Comparison of ENCODE assay signal across 27 cellular contexts in genomic region chr14:50998612-50999011, GRCh38. TPM values are rescaled to one million over a fixed set of nuclear protein-coding genes. Genes with fewer than 3 reads are reported as not detected.
"Had no signal": no experiment of that assay in that cellular context is flagged by ENCODE, and none has a peak within 500 bp of the region (broad histone marks: within the 10 kb centered on the region; RNA-seq: fewer than 3 reads in every experiment).

No MANE protein-coding gene starts in this region.

- H3K27me3 ChIP-seq: brain microvascular endothelial cell, cardiac muscle cell, MG63 had no signal

- H3K36me3 ChIP-seq: brain microvascular endothelial cell, cardiac muscle cell, MG63 had no signal

- H2AFZ ChIP-seq: PC-9 had no signal

- ATAC-seq: activated T-helper 17 cell treated with anti-CD3 and anti-CD28 coated beads, Interleukin-2, amount 50 U/mL, for 72 hours; T-helper 17 cell had no signal

- H3K27ac ChIP-seq: brain microvascular endothelial cell, PC-9, VCaP had no signal

- H3K9me3 ChIP-seq: MG63 had no signal

- DNase-seq: activated CD4-positive, alpha-beta memory T cell treated with anti-CD3 and anti-CD28 coated beads, Interleukin-2, amount 10 ng/mL, durations not matched to agents 7 days and 5 days; activated CD4-positive, alpha-beta T cell treated with anti-CD3 and anti-CD28 coated beads, Interleukin-2, amount 10 ng/mL, durations not matched to agents 7 days and 5 days; activated CD4-positive, CD25-positive, alpha-beta regulatory T cell; activated gamma-delta T cell; activated naive CD4-positive, alpha-beta T cell treated with anti-CD3 and anti-CD28 coated beads for 36 hours; activated T-cell treated with anti-CD3 and anti-CD28 coated beads for 4 hours; activated T-cell treated with anti-CD3 and anti-CD28 coated beads, Interleukin-2, amount 50 U/mL, for 48 hours; amygdala; brain microvascular endothelial cell; cerebellar nuclear complex; MG63; NCI-H1092; NCI-H1417; NCI-H1930; NCI-H2171; NCI-H226; NCI-H69; PC-9; SHP77 treated with DMSO at 0.1 percent for 48 hours; T-helper 17 cell; T-helper 9 cell had no signal

- H3K4me2 ChIP-seq: PC-9 had no signal

- FAIRE-seq: astrocyte, colon, TTC549 had no signal

- H3K4me3 ChIP-seq: cardiac muscle cell, MG63, PC-9 had no signal

RNA-seq across cellular contexts. Expression of gene PYGL, which starts 54.3 kb away (rescaled TPM):
- total RNA-seq: activated CD4-positive, alpha-beta T cell treated with anti-CD3 and anti-CD28 coated beads, Interleukin-2, amount 10 ng/mL, durations not matched to agents 7 days and 5 days had no signal
